23 cellular contexts compared by ENCODE assay signal in genomic region chr13:97496511-97496910, GRCh38.
"Had no signal": no experiment of that assay in that cellular context is flagged by ENCODE, and none has a peak within 500 bp of the region (broad histone marks: within the 10 kb centered on the region; RNA-seq: fewer than 3 reads in every experiment).

No MANE protein-coding gene starts in this region.

- H3K4me3 Mint-ChIP-seq: activated CD4-positive, alpha-beta memory T cell treated with anti-CD3 and anti-CD28 coated beads, Interleukin-2, amount 10 ng/mL, durations not matched to agents 7 days and 5 days; activated CD4-positive, alpha-beta T cell treated with anti-CD3 and anti-CD28 coated beads, Interleukin-2, amount 10 ng/mL, durations not matched to agents 24 days and 14 days; activated naive CD4-positive, alpha-beta T cell treated with anti-CD3 and anti-CD28 coated beads, Interleukin-2, amount 10 ng/mL, durations not matched to agents 7 days and 5 days; activated T-cell treated with anti-CD3 and anti-CD28 coated beads, Interleukin-2, amount 50 U/mL, for 72 hours; dendritic cell treated with granulocyte-macrophage colony-stimulating factor and Interleukin-4, amounts not matched to agents 40 ng/mL and 50 ng/mL, for 4 days; naive thymus-derived CD4-positive, alpha-beta T cell; neural crest cell had no signal

- H3K27me3 Mint-ChIP-seq: activated CD4-positive, alpha-beta memory T cell treated with anti-CD3 and anti-CD28 coated beads, Interleukin-2, amount 10 ng/mL, durations not matched to agents 7 days and 5 days; activated CD4-positive, alpha-beta T cell treated with anti-CD3 and anti-CD28 coated beads, Interleukin-2, amount 10 ng/mL, durations not matched to agents 24 days and 14 days had no signal

- H3K27ac ChIP-seq: body of pancreas, cardiac muscle cell, thyroid gland, upper lobe of right lung, VCaP had no signal

- H3K27me3 ChIP-seq: body of pancreas, cardiac muscle cell, thyroid gland, upper lobe of right lung had no signal

- DNase-seq: activated CD4-positive, alpha-beta memory T cell treated with anti-CD3 and anti-CD28 coated beads, Interleukin-2, amount 10 ng/mL, durations not matched to agents 7 days and 5 days; activated CD4-positive, alpha-beta T cell treated with anti-CD3 and anti-CD28 coated beads, Interleukin-2, amount 10 ng/mL, durations not matched to agents 24 days and 14 days; activated effector memory CD4-positive, alpha-beta T cell treated with anti-CD3 and anti-CD28 coated beads, Interleukin-2, amount 50 U/mL, for 16 hours; activated naive CD4-positive, alpha-beta T cell treated with anti-CD3 and anti-CD28 coated beads, Interleukin-2, amount 10 ng/mL, durations not matched to agents 7 days and 5 days; activated T-cell treated with anti-CD3 and anti-CD28 coated beads, Interleukin-2, amount 50 U/mL, for 72 hours; body of pancreas; effector CD4-positive, alpha-beta T cell; erythroblast; foreskin melanocyte; naive thymus-derived CD4-positive, alpha-beta T cell; posterior cingulate gyrus; retina; stimulated activated CD4-positive, alpha-beta T cell treated with anti-CD3 and anti-CD28 coated beads, Interleukin-4, amount 100 ng/mL, for 24 hours; stimulated activated naive CD8-positive, alpha-beta T cell treated with anti-CD3 and anti-CD28 coated beads, Interleukin-15, Interleukin-2, amounts not matched to agents 100 U/mL and 50 U/mL, for 24 hours; substantia nigra; T-helper 2 cell; thyroid gland; upper lobe of right lung had no signal

- H3K9me3 ChIP-seq: body of pancreas, thyroid gland had no signal

- H3K4me1 Mint-ChIP-seq: activated CD4-positive, alpha-beta T cell treated with anti-CD3 and anti-CD28 coated beads, Interleukin-2, amount 10 ng/mL, durations not matched to agents 24 days and 14 days; naive thymus-derived CD4-positive, alpha-beta T cell; neural crest cell had no signal

- H3K36me3 Mint-ChIP-seq: activated naive CD4-positive, alpha-beta T cell treated with anti-CD3 and anti-CD28 coated beads, Interleukin-2, amount 10 ng/mL, durations not matched to agents 7 days and 5 days; naive thymus-derived CD4-positive, alpha-beta T cell had no signal

- H3K4me1 ChIP-seq: body of pancreas, thyroid gland, upper lobe of right lung had no signal

- ATAC-seq: activated CD4-positive, CD25-positive, alpha-beta regulatory T cell treated with anti-CD3 and anti-CD28 coated beads, Interleukin-2, amount 50 U/mL, for 24 hours; activated T-cell treated with anti-CD3 and anti-CD28 coated beads, Interleukin-2, amount 50 U/mL, for 72 hours; body of pancreas; naive thymus-derived CD4-positive, alpha-beta T cell; stimulated activated naive CD8-positive, alpha-beta T cell treated with anti-CD3 and anti-CD28 coated beads, Interleukin-15, Interleukin-2, amounts not matched to agents 100 U/mL and 50 U/mL, for 24 hours; upper lobe of right lung had no signal

- H3K36me3 ChIP-seq: cardiac muscle cell, thyroid gland, upper lobe of right lung had no signal

- H3K27ac Mint-ChIP-seq: activated CD4-positive, alpha-beta memory T cell treated with anti-CD3 and anti-CD28 coated beads, Interleukin-2, amount 10 ng/mL, durations not matched to agents 7 days and 5 days; activated CD4-positive, alpha-beta T cell treated with anti-CD3 and anti-CD28 coated beads, Interleukin-2, amount 10 ng/mL, durations not matched to agents 24 days and 14 days; activated naive CD4-positive, alpha-beta T cell treated with anti-CD3 and anti-CD28 coated beads, Interleukin-2, amount 10 ng/mL, durations not matched to agents 7 days and 5 days; activated T-cell treated with anti-CD3 and anti-CD28 coated beads, Interleukin-2, amount 50 U/mL, for 72 hours; dendritic cell treated with granulocyte-macrophage colony-stimulating factor and Interleukin-4, amounts not matched to agents 40 ng/mL and 50 ng/mL, for 4 days; naive thymus-derived CD4-positive, alpha-beta T cell had no signal

- H3K9me3 Mint-ChIP-seq: activated CD4-positive, alpha-beta memory T cell treated with anti-CD3 and anti-CD28 coated beads, Interleukin-2, amount 10 ng/mL, durations not matched to agents 7 days and 5 days; activated CD4-positive, alpha-beta T cell treated with anti-CD3 and anti-CD28 coated beads, Interleukin-2, amount 10 ng/mL, durations not matched to agents 24 days and 14 days; activated naive CD4-positive, alpha-beta T cell treated with anti-CD3 and anti-CD28 coated beads, Interleukin-2, amount 10 ng/mL, durations not matched to agents 7 days and 5 days; neural crest cell had no signal

- H3K4me3 ChIP-seq: body of pancreas, cardiac muscle cell, thyroid gland, upper lobe of right lung had no signal
